Comparison of ENCODE assay signal across 23 cellular contexts in genomic region chrX:14943963-14944362, GRCh38.
"Had no signal": no experiment of that assay in that cellular context is flagged by ENCODE, and none has a peak within 500 bp of the region (broad histone marks: within the 10 kb centered on the region; RNA-seq: fewer than 3 reads in every experiment).

No MANE protein-coding gene starts in this region.

- H3K9me3 ChIP-seq: esophagus muscularis mucosa, gastroesophageal sphincter, heart left ventricle, left lung, lower lobe of right lung, mucosa of descending colon had no signal

- H3K79me2 ChIP-seq: hepatocyte had no signal

- H3K4me1 ChIP-seq: esophagus muscularis mucosa, foreskin keratinocyte, gastroesophageal sphincter, heart left ventricle, left lung, lower lobe of right lung had no signal

- FAIRE-seq: endothelial cell of umbilical vein, frontal cortex, keratinocyte had no signal

- H3K36me3 Mint-ChIP-seq: immature natural killer cell, mesothelial cell of epicardium had no signal

- H3K27ac ChIP-seq: coronary artery, dorsolateral prefrontal cortex, esophagus muscularis mucosa, foreskin keratinocyte, gastroesophageal sphincter, heart left ventricle, hepatocyte, left lung, lower lobe of right lung had no signal

- H3K36me3 ChIP-seq: esophagus muscularis mucosa, gastroesophageal sphincter, heart left ventricle, left lung, lower lobe of right lung had no signal

- ATAC-seq: foreskin keratinocyte, gastroesophageal sphincter, heart left ventricle, left cardiac atrium, left lung, left ventricle myocardium superior, lower lobe of right lung, mucosa of descending colon had no signal

- DNase-seq: dermis blood vessel endothelial cell; dorsolateral prefrontal cortex; effector CD4-positive, alpha-beta T cell; effector memory CD4-positive, alpha-beta T cell; foreskin keratinocyte; heart left ventricle; hypothalamus; immature natural killer cell; left cardiac atrium; left lung; left ventricle myocardium superior; lower lobe of right lung; mesenchymal stem cell; mucosa of descending colon; naive B cell had no signal

- H3K4me1 Mint-ChIP-seq: immature natural killer cell had no signal

- H3K4me3 Mint-ChIP-seq: immature natural killer cell, mesothelial cell of epicardium, naive B cell had no signal

- H3K27ac Mint-ChIP-seq: immature natural killer cell, mesothelial cell of epicardium, naive B cell had no signal

- H2AFZ ChIP-seq: hepatocyte had no signal

- H3K4me3 ChIP-seq: coronary artery, dorsolateral prefrontal cortex, esophagus muscularis mucosa, gastroesophageal sphincter, heart left ventricle, hepatocyte, left lung, lower lobe of right lung, mucosa of descending colon had no signal

- H3K27me3 ChIP-seq: esophagus muscularis mucosa, foreskin keratinocyte, gastroesophageal sphincter, hepatocyte had no signal

- H3K4me2 ChIP-seq: hepatocyte had no signal
